4 cellular contexts compared by ENCODE assay signal in the genomic region with DNA sequence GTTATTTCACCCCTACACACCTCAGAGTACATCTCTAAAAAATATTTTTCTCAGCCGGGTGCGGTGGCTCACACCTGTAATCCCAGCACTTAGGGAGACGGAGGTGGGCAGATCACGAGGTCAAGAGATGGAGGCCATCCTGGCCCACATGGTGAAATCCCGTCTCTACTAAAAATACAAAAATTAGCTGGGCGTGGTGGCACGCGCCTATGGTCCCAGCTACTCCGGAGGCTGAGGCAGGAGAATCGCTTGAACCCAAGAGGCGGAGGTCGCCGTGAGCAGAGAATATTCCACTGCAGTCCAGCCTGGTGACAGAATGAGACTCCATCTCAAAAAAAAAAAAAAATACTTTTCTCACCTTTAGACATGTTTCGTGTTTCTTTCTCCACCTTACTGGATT. TPM values are rescaled to one million over a fixed set of nuclear protein-coding genes. Genes with fewer than 3 reads are reported as not detected.
"Had no signal": no experiment of that assay in that cellular context is flagged by ENCODE, and none has a peak within 500 bp of the region (broad histone marks: within the 10 kb centered on the region; RNA-seq: fewer than 3 reads in every experiment).

No MANE protein-coding gene starts in this region.

RNA-seq across cellular contexts. Expression of gene SRRM4, which starts 52.0 kb away (rescaled TPM):
- total RNA-seq: LHCN-M2, M059J, MCF 10A, NCI-H460 had no signal
